In genomic region chr3:102906837-102907236, GRCh38 we compare ENCODE assay signal across 29 cellular contexts.
"Had no signal": no experiment of that assay in that cellular context is flagged by ENCODE, and none has a peak within 500 bp of the region (broad histone marks: within the 10 kb centered on the region; RNA-seq: fewer than 3 reads in every experiment).

No MANE protein-coding gene starts in this region.

- H3K27ac ChIP-seq: stomach, suprapubic skin, testis, thoracic aorta, thyroid gland, tibial artery, tibial nerve, transverse colon, upper lobe of left lung, upper lobe of right lung, uterus, vagina had no signal

- H3K4me1 ChIP-seq: stomach, suprapubic skin, testis, thyroid gland, tibial artery, tibial nerve, transverse colon, upper lobe of left lung, upper lobe of right lung, uterus, vagina had no signal

- H3K4me3 Mint-ChIP-seq: stimulated activated effector memory CD8-positive, alpha-beta T cell treated with anti-CD3 and anti-CD28 coated beads, Interleukin-12 subunit alpha, Interleukin-12 subunit beta, amount 100 ng/mL, for 72 hours; stimulated activated memory B cell treated with anti-CD40 and anti-IgM and Interleukin-4, amounts not matched to agents 10 μg/mL and 1 μg/mL and 100 μg/mL, for 72 hours; stimulated activated naive B cell treated with anti-CD40 and anti-IgM and Interleukin-4, amounts not matched to agents 10 μg/mL and 1 μg/mL and 100 μg/mL, for 72 hours; stimulated activated naive CD8-positive, alpha-beta T cell treated with anti-CD3 and anti-CD28 coated beads, Interleukin-15, amount 100 ng/mL, for 72 hours; stimulated activated naive CD8-positive, alpha-beta T cell treated with anti-CD3 and anti-CD28 coated beads, Interleukin-15, Interleukin-2, amounts not matched to agents 100 ng/mL and 50 ng/mL, for 24 hours; type B pancreatic cell had no signal

- H3K36me3 Mint-ChIP-seq: stimulated activated effector memory CD8-positive, alpha-beta T cell treated with anti-CD3 and anti-CD28 coated beads, Interleukin-12 subunit alpha, Interleukin-12 subunit beta, amount 100 ng/mL, for 72 hours; stimulated activated memory B cell treated with anti-CD40 and anti-IgM and Interleukin-4, amounts not matched to agents 10 μg/mL and 1 μg/mL and 100 μg/mL, for 72 hours; stimulated activated naive B cell treated with anti-CD40 and anti-IgM and Interleukin-4, amounts not matched to agents 10 μg/mL and 1 μg/mL and 100 μg/mL, for 72 hours; type B pancreatic cell had no signal

- ATAC-seq: stimulated activated effector memory CD8-positive, alpha-beta T cell treated with anti-CD3 and anti-CD28 coated beads, Interleukin-12 subunit alpha, Interleukin-12 subunit beta, amount 100 ng/mL, for 72 hours; stimulated activated memory B cell treated with anti-CD40 and anti-IgM and Interleukin-4, amounts not matched to agents 10 μg/mL and 1 μg/mL and 100 μg/mL, for 72 hours; stimulated activated naive B cell treated with anti-CD40 and anti-IgM and Interleukin-4, amounts not matched to agents 10 μg/mL and 1 μg/mL and 100 μg/mL, for 72 hours; stimulated activated naive CD8-positive, alpha-beta T cell treated with anti-CD3 and anti-CD28 coated beads, Interleukin-15, amount 100 ng/mL, for 72 hours; stimulated activated naive CD8-positive, alpha-beta T cell treated with anti-CD3 and anti-CD28 coated beads, Interleukin-15, Interleukin-2, amounts not matched to agents 100 U/mL and 50 U/mL, for 24 hours; upper lobe of right lung had no signal

- H3K27me3 Mint-ChIP-seq: stimulated activated memory B cell treated with anti-CD40 and anti-IgM and Interleukin-4, amounts not matched to agents 10 μg/mL and 1 μg/mL and 100 μg/mL, for 72 hours; stimulated activated naive B cell treated with anti-CD40 and anti-IgM and Interleukin-4, amounts not matched to agents 10 μg/mL and 1 μg/mL and 100 μg/mL, for 72 hours; stimulated activated naive CD8-positive, alpha-beta T cell treated with anti-CD3 and anti-CD28 coated beads, Interleukin-15, amount 100 ng/mL, for 72 hours; stimulated activated naive CD8-positive, alpha-beta T cell treated with anti-CD3 and anti-CD28 coated beads, Interleukin-15, Interleukin-2, amounts not matched to agents 100 ng/mL and 50 ng/mL, for 24 hours; type B pancreatic cell had no signal

- H3K4me3 ChIP-seq: stomach, suprapubic skin, testis, thoracic aorta, thyroid gland, tibial artery, tibial nerve, transverse colon, upper lobe of left lung, upper lobe of right lung, uterus, vagina had no signal

- H3K4me1 Mint-ChIP-seq: stimulated activated effector memory CD8-positive, alpha-beta T cell treated with anti-CD3 and anti-CD28 coated beads, Interleukin-12 subunit alpha, Interleukin-12 subunit beta, amount 100 ng/mL, for 72 hours; stimulated activated memory B cell treated with anti-CD40 and anti-IgM and Interleukin-4, amounts not matched to agents 10 μg/mL and 1 μg/mL and 100 μg/mL, for 72 hours; stimulated activated naive B cell treated with anti-CD40 and anti-IgM and Interleukin-4, amounts not matched to agents 10 μg/mL and 1 μg/mL and 100 μg/mL, for 72 hours; stimulated activated naive CD8-positive, alpha-beta T cell treated with anti-CD3 and anti-CD28 coated beads, Interleukin-15, amount 100 ng/mL, for 72 hours had no signal

- FAIRE-seq: urothelium cell line had no signal

- H3K36me3 ChIP-seq: stomach, suprapubic skin, thoracic aorta, thyroid gland, tibial artery, tibial nerve, transverse colon, upper lobe of left lung, upper lobe of right lung, uterus, vagina had no signal

- DNase-seq: stimulated activated CD4-positive, alpha-beta T cell treated with anti-CD3 and anti-CD28 coated beads, Interleukin-2, amount 100 ng/mL, for 48 hours; stimulated activated CD4-positive, alpha-beta T cell treated with anti-CD3 and anti-CD28 coated beads, Interleukin-4, amount 100 ng/mL, for 1 hour; stimulated activated CD4-positive, alpha-beta T cell treated with anti-CD3 and anti-CD28 coated beads, Interleukin-4, amount 100 ng/mL, for 24 hours; stimulated activated CD4-positive, alpha-beta T cell treated with anti-CD3 and anti-CD28 coated beads, Interleukin-4, amount 100 ng/mL, for 4 hours; stimulated activated CD8-positive, alpha-beta memory T cell treated with anti-CD3 and anti-CD28 coated beads, Interleukin-4, amount 100 ng/mL, for 48 hours; stimulated activated naive B cell treated with anti-CD40 and anti-IgM and Interleukin-4, amounts not matched to agents 10 μg/mL and 1 μg/mL and 100 μg/mL, for 72 hours; stimulated activated naive CD4-positive, alpha-beta T cell; stimulated activated naive CD4-positive, alpha-beta T cell treated with Interleukin-2 at 50 U/mL for 16 hours; stimulated activated naive CD8-positive, alpha-beta T cell treated with anti-CD3 and anti-CD28 coated beads, Interleukin-15, amount 100 ng/mL, for 72 hours; stimulated activated naive CD8-positive, alpha-beta T cell treated with anti-CD3 and anti-CD28 coated beads, Interleukin-15, Interleukin-2, amounts not matched to agents 100 U/mL and 50 U/mL, for 24 hours; stomach; substantia nigra; testis; thyroid gland; tibial artery; transverse colon; trophoblast cell; upper lobe of left lung; upper lobe of right lung; uterus had no signal

- H3K9me3 Mint-ChIP-seq: stimulated activated naive CD8-positive, alpha-beta T cell treated with anti-CD3 and anti-CD28 coated beads, Interleukin-15, Interleukin-2, amounts not matched to agents 100 ng/mL and 50 ng/mL, for 24 hours had no signal

- H3K9me3 ChIP-seq: stomach, suprapubic skin, testis, thoracic aorta, thyroid gland, tibial artery, tibial nerve, transverse colon, upper lobe of left lung, upper lobe of right lung, uterus, vagina had no signal

- H3K27me3 ChIP-seq: stomach, suprapubic skin, testis, thyroid gland, tibial artery, tibial nerve, transverse colon, upper lobe of left lung, upper lobe of right lung, uterus, vagina had no signal

- H3K27ac Mint-ChIP-seq: stimulated activated effector memory CD8-positive, alpha-beta T cell treated with anti-CD3 and anti-CD28 coated beads, Interleukin-12 subunit alpha, Interleukin-12 subunit beta, amount 100 ng/mL, for 72 hours; stimulated activated memory B cell treated with anti-CD40 and anti-IgM and Interleukin-4, amounts not matched to agents 10 μg/mL and 1 μg/mL and 100 μg/mL, for 72 hours; stimulated activated naive B cell treated with anti-CD40 and anti-IgM and Interleukin-4, amounts not matched to agents 10 μg/mL and 1 μg/mL and 100 μg/mL, for 72 hours; stimulated activated naive CD8-positive, alpha-beta T cell treated with anti-CD3 and anti-CD28 coated beads, Interleukin-15, amount 100 ng/mL, for 72 hours; stimulated activated naive CD8-positive, alpha-beta T cell treated with anti-CD3 and anti-CD28 coated beads, Interleukin-15, Interleukin-2, amounts not matched to agents 100 ng/mL and 50 ng/mL, for 24 hours; type B pancreatic cell had no signal
